Comparison of ENCODE assay signal across 1 cellular context in genomic region chr5:112906637-112907036, GRCh38.
TF ChIP-seq lines count a peak whose summit lies in the region.

No MANE protein-coding gene starts in this region.

TF ChIP-seq in GM12878, 131 proteins besides CTCF, POLR2A, EP300 and RAD21:
- TF ChIP-seq NFIC (IDR thresholded peaks at IDR 0.05; ENCODE audit: low read depth, low read length) (0 out of 2 replicates have a peak, but pooled peaks have one; percentile 23), IKZF2 (IDR thresholded peaks at IDR 0.05) (no peak), TCF7 (IDR thresholded peaks at IDR 0.05; ENCODE audit: borderline replicate concordance) (no peak)
